ENCODE assay signal across 1 cellular context in genomic region chr1:169682077-169682476, GRCh38.
A peak's percentile ranks its signal among the peaks of the same experiment; 100 is the strongest.
TF ChIP-seq lines count a peak whose summit lies in the region.

No MANE protein-coding gene starts in this region.

TF ChIP-seq in GM23338, 12 proteins besides CTCF, POLR2A, EP300 and RAD21 (continued from another document):
- TF ChIP-seq POLR2AphosphoS5 (IDR thresholded peaks at IDR 0.05; ENCODE audit: low read depth) (peak; percentile 41; the same call in 1 of the 2 replicates), EZH2 (IDR thresholded peaks at IDR 0.05; ENCODE audit: low read depth, unreplicated experiment) (no peak)
TF ChIP-seq in GM23338: peak in this region for 1.
